In the genomic region with DNA sequence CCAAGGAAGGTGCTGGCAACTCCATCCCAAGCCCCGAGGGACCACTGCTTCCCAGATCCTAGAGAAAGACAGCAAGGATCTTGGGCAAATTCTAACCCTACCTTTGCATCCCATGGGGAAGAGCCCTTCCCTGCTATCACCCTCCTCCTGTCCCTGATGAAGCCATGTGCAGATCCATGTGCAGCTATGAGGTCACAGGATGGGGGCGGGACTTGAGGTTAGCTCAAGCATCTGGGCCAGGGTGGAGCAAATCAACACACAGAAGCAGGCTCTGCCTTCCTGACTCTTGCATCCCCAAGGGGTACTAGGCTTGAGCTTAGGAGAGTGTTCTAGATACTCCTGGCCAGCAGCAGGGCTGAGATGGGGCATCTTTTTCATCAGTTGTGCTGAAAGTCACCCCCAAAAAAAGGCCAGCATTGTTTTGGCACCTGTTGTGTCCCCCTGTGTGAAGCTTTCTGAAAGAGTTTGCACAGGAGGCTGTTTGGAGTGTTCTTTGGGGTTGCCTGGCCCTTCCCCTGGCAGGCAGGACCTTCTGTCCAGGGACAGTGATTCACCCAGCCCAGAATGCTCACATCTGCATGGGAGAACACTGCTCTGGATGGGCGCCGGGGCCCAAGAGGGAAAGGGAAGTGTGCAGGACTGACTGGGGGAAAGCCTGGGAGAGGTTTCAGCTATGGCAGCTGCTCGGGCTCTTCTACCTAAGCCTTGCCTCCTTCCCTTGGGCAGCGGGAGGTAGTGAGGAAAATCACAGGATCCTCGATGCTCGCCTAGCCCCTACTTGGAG, we compare ENCODE assay signal across 8 cellular contexts. TPM values are rescaled to one million over a fixed set of nuclear protein-coding genes. Genes with fewer than 3 reads are reported as not detected.
DNase-seq lines count a peak whose midpoint lies in the region; ATAC-seq and TF ChIP-seq lines count a peak whose summit lies in the region.

No MANE protein-coding gene starts in this region.

- H3K4me3 Mint-ChIP-seq in T-helper 17 cell, result peak overlapping the region; percentile 12
- no peak overlapping the region for H3K4me3 Mint-ChIP-seq in Caco-2 (ENCODE audit: unreplicated experiment)

- in situ Hi-C loops in brain microvascular endothelial cell (cut with HindIII; ENCODE audit: low pct_ligation_motif_present, low sequenced_read_pairs), result no loop called here

- H3K4me1 Mint-ChIP-seq in T-helper 17 cell, result peaks cover 51% of the 10 kb centered on the region
- peaks cover 8% of the 10 kb centered on the region for H3K4me1 Mint-ChIP-seq in Caco-2 (ENCODE audit: low read depth, unreplicated experiment)

- H3K36me3 Mint-ChIP-seq in T-helper 17 cell (ENCODE audit: low read depth) (peaks cover 2% of the 10 kb centered on the region), Caco-2 (ENCODE audit: insufficient read depth, unreplicated experiment) (peaks cover 4% of the 10 kb centered on the region)

- intact Hi-C loops in aorta (cut with DNase I) (no loop called here), Caco-2 (cut with micrococcal nuclease; ENCODE audit: unreplicated experiment) (no loop called here)

- peak; percentile 56 for ATAC-seq in T-helper 17 cell
- ATAC-seq in aorta (ENCODE audit: low FRiP score), result no peak
- ATAC-seq in GM18511 (IDR thresholded peaks at IDR 0.05; ENCODE audit: unreplicated experiment), result no peak
- no peak for ATAC-seq in HG03159 (IDR thresholded peaks at IDR 0.05; ENCODE audit: unreplicated experiment)

- POLR2A ChIA-PET in HEK293 (lab: Yijun Ruan, JAX) (interaction anchor here (0.8 to 3.9 kb wide), 2 partner anchors 37 to 51 kb away, joined by 3 to 23 read pairs; a partner anchor contains a TSS), Caco-2 (lab: Charles Lee) (no interaction called here)

- H3K9me3 ChIP-seq in HEK293 (ENCODE audit: control insufficient read depth, insufficient read depth, low read depth, low read length) (no peaks in the 10 kb centered on the region), T-helper 17 cell (ENCODE audit: control insufficient read depth, low read length, poor library complexity, severe bottlenecking) (no peaks in the 10 kb centered on the region), aorta (ENCODE audit: control insufficient read depth, low read length) (no peaks in the 10 kb centered on the region), Caco-2 (no peaks in the 10 kb centered on the region)

- H3K27ac ChIP-seq in HEK293 (ENCODE audit: extremely low read depth, low read depth, low read length) (no peak overlapping the region), brain microvascular endothelial cell (peak overlapping the region; percentile 99), aorta (ENCODE audit: low read depth in 1 of 2, low read length in 2 of 2) (peak overlapping the region in 1 of 2 donors; percentile 48)

- CTCF ChIA-PET in HEK293 (lab: Yijun Ruan, JAX), result interaction anchor here (0.6 to 8.5 kb wide), 5 partner anchors 8 to 230 kb away, joined by 3 to 161 read pairs (median 5); a partner anchor contains a TSS
- CTCF ChIA-PET in Caco-2 (lab: Charles Lee), result no interaction called here

- no peaks in the 10 kb centered on the region for H3K27me3 ChIP-seq in brain microvascular endothelial cell (replicated peaks)
- H3K27me3 ChIP-seq in aorta (ENCODE audit: control insufficient read depth in 1 of 2, insufficient read depth in 2 of 2, low read length in 1 of 2), result no peaks in the 10 kb centered on the region
- no peaks in the 10 kb centered on the region for H3K27me3 ChIP-seq in Caco-2 (replicated peaks; ENCODE audit: control insufficient read depth, insufficient read depth, low read length)

- H3K27me3 Mint-ChIP-seq in T-helper 17 cell, result no peaks in the 10 kb centered on the region
- H3K27me3 Mint-ChIP-seq in Caco-2 (ENCODE audit: insufficient read depth, unreplicated experiment), result no peaks in the 10 kb centered on the region

- peak; percentile 44 to 54 (median 52) for DNase-seq in T-helper 17 cell
- DNase-seq in brain microvascular endothelial cell, result peak; percentile 78
- DNase-seq in myocyte (ENCODE audit: low read depth), result peak; percentile 54
- peak; percentile 83 to 86 for DNase-seq in aorta
- DNase-seq in Caco-2, result no peak

- H3K4me1 ChIP-seq in HEK293 (ENCODE audit: control insufficient read depth, insufficient read depth, low read length), result peaks cover 10% of the 10 kb centered on the region
- peaks cover 0 to 3% of the 10 kb centered on the region in 2 donors for H3K4me1 ChIP-seq in aorta (ENCODE audit: control insufficient read depth in 1 of 2, insufficient read depth in 2 of 2, low read length in 2 of 2)
- 0 out of 2 replicates have a peak, but pooled peaks cover 6% of the 10 kb centered on the region for H3K4me1 ChIP-seq in Caco-2

- peak overlapping the region; percentile 99 for H3K27ac Mint-ChIP-seq in T-helper 17 cell
- H3K27ac Mint-ChIP-seq in Caco-2 (ENCODE audit: unreplicated experiment), result no peak overlapping the region

- TF ChIP-seq CTCF in HEK293 (tag by site-specific recombination; IDR thresholded peaks at IDR 0.05) (no peak), brain microvascular endothelial cell (IDR thresholded peaks at IDR 0.05; ENCODE audit: low read depth, low read length, missing control alignments) (no peak), Caco-2 (IDR thresholded peaks at IDR 0.05; ENCODE audit: insufficient read depth in 1 of 2, low read depth in 1 of 2, low read length in 1 of 2, severe bottlenecking in 1 of 2, unreplicated experiment in 1 of 2) (no peak)

- no TSS peak for BruUV-seq in Caco-2 (replicated peaks; lab: Mats Ljungman, UMichigan)

- H3K9me3 Mint-ChIP-seq in Caco-2 (ENCODE audit: unreplicated experiment), result no peaks in the 10 kb centered on the region

- no peaks in the 10 kb centered on the region for H3K36me3 ChIP-seq in HEK293 (ENCODE audit: control insufficient read depth in 2 of 2, insufficient read depth in 1 of 2, low read length in 2 of 2)
- H3K36me3 ChIP-seq in brain microvascular endothelial cell (replicated peaks), result no peaks in the 10 kb centered on the region
- no peaks in the 10 kb centered on the region for H3K36me3 ChIP-seq in aorta (ENCODE audit: control insufficient read depth in 1 of 2, insufficient read depth in 2 of 2, low read length in 1 of 2)
- H3K36me3 ChIP-seq in Caco-2 (ENCODE audit: control insufficient read depth, insufficient read depth, low read length), result no peaks in the 10 kb centered on the region

- H3K4me3 ChIP-seq in HEK293 (ENCODE audit: low read depth, low read length), result no peak overlapping the region
- H3K4me3 ChIP-seq in brain microvascular endothelial cell (ENCODE audit: low read depth, low read length), result no peak overlapping the region
- H3K4me3 ChIP-seq in aorta (ENCODE audit: low read length in 2 of 2), result no peak overlapping the region
- H3K4me3 ChIP-seq in Caco-2 (ENCODE audit: low read depth, low read length), result no peak overlapping the region

- 80 to 90% methylated on average over 8 of the region's 8 CpGs for WGBS in aorta, 2 donors

TF ChIP-seq in HEK293, 187 proteins besides CTCF, POLR2A, EP300 and RAD21:
- TF ChIP-seq ZNF311 (tag by site-specific recombination; IDR thresholded peaks at IDR 0.05; ENCODE audit: borderline replicate concordance), result no peak
- TF ChIP-seq IKZF3 (tag by site-specific recombination; IDR thresholded peaks at IDR 0.05), result peak; percentile 49
- 0 out of 2 replicates have a peak, but pooled peaks have one; percentile 30 for TF ChIP-seq SP3 (tag by site-specific recombination; IDR thresholded peaks at IDR 0.05)
- TF ChIP-seq ZNF629 (tag by site-specific recombination; IDR thresholded peaks at IDR 0.05), result peak; percentile 76
- peak; percentile 61; the same call in 1 of the 2 replicates for TF ChIP-seq ZBTB17 (tag by site-specific recombination; IDR thresholded peaks at IDR 0.05)
- TF ChIP-seq KLF10 (tag by site-specific recombination; IDR thresholded peaks at IDR 0.05), result no peak
- no peak for TF ChIP-seq ZNF544 (tag by site-specific recombination; IDR thresholded peaks at IDR 0.05)
- no peak for TF ChIP-seq ZSCAN23 (tag by site-specific recombination; IDR thresholded peaks at IDR 0.05)
- TF ChIP-seq ZNF10 (tag by site-specific recombination; IDR thresholded peaks at IDR 0.05), result peak; percentile 80; the same call in 1 of the 2 replicates
- TF ChIP-seq ZNF837 (tag by site-specific recombination; IDR thresholded peaks at IDR 0.05), result no peak
- TF ChIP-seq, protein P1, sequence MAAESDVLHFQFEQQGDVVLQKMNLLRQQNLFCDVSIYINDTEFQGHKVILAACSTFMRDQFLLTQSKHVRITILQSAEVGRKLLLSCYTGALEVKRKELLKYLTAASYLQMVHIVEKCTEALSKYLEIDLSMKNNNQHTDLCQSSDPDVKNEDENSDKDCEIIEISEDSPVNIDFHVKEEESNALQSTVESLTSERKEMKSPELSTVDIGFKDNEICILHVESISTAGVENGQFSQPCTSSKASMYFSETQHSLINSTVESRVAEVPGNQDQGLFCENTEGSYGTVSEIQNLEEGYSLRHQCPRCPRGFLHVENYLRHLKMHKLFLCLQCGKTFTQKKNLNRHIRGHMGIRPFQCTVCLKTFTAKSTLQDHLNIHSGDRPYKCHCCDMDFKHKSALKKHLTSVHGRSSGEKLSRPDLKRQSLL (tag by site-specific recombination; IDR thresholded peaks at IDR 0.05), result peak; percentile 92
- 0 out of 2 replicates have a peak, but pooled peaks have one; percentile 46 for TF ChIP-seq ZNF600 (tag by site-specific recombination; IDR thresholded peaks at IDR 0.05)

RNA-seq across cellular contexts. Expression of a gene that starts 50.8 kb away (rescaled TPM):
- total RNA-seq in T-helper 17 cell (10 to 100 TPM; 68.9 to 69.1 TPM), myocyte (51.6 and 58.5 TPM in 2 replicates), aorta (10 to 100 TPM; 23.8 to 29.2 TPM), Caco-2 (2022) (30.0 and 34.3 TPM in 2 replicates)
- 69.0 TPM for polyA plus RNA-seq in myocyte (2012)
- 10 to 100 TPM; 20.7 to 24.9 TPM for polyA plus RNA-seq in aorta

Comparison
In these comparisons a context has a peak if more than half of its experiments do, and no peak if none do; other contexts are left out.
1. DNase-seq: peak in T-helper 17 cell (3 of 3), brain microvascular endothelial cell (single experiment), myocyte (single experiment) and aorta (2 of 2); none in Caco-2 (0 of 2).